In the genomic region with DNA sequence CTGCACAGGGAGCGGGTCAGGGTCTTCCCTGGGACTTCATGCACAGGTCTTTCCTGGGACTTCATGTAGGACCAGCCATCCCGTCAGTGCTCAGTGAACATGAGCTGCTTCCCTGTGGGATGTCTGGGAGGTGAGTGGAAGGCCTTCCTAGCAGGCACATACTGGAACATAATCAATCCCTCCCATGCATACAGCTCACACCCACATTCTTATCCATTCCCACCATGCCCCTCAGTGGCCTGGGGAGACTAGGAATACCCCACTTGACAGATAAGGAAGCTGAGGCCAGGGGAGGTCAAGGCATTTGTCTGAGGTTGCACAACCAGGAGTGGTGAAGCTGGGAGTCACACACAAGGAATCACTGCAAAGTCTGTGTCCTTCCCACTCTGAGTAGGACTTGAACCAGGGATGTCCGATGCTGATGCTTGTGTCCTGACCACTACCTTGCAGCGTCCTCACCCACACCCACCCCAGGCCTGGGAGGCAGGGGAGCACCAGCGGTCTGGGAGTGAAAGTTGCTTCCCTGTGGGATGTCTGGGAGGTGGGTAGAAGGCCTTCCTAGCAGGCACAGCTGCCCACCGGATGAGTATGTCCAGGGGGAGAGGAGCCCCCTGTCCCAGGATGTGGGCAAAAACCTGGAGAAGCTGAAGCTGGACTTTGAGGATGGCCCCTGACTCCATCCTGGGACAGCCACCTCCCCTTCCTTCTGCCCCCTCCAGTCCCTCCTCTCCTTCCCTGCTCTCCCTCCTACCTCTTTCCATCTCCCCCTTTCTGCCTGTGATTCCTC, we compare ENCODE assay signal across 8 cellular contexts. TPM values are rescaled to one million over a fixed set of nuclear protein-coding genes. Genes with fewer than 3 reads are reported as not detected.
DNase-seq lines count a peak whose midpoint lies in the region; ATAC-seq and TF ChIP-seq lines count a peak whose summit lies in the region.

No MANE protein-coding gene starts in this region.

- peak overlapping the region; percentile 98 to 100 for H3K27ac Mint-ChIP-seq in T-cell

- H3K9me3 Mint-ChIP-seq in T-cell = no peaks in the 10 kb centered on the region

- POLR2A ChIA-PET in T-cell (lab: Charles Lee) = interaction anchor here in 1 of 2 donors (1.1 kb wide), 1 partner anchor 19 kb away, joined by 6 read pairs; no protein-coding TSS in a partner anchor

- peak; percentile 44 for DNase-seq in EL
- no peak for DNase-seq in T-cell
- peak; percentile 41 for DNase-seq in fibroblast of the aortic adventitia (ENCODE audit: low read depth)
- DNase-seq in gastrocnemius medialis = no peak
- no peak for DNase-seq in GDM1 (lab: John Stamatoyannopoulos, UW)
- DNase-seq in HAP-1 (ENCODE audit: low spot score in 2 of 2) = no peak
- no peak for DNase-seq in 8988T

- CTCF ChIA-PET in T-cell (lab: Charles Lee) = interaction anchor here (0.5 to 0.6 kb wide), 2 partner anchors 54 to 122 kb away, joined by 3 to 7 read pairs; no protein-coding TSS in a partner anchor

- peak overlapping the region; percentile 84 for H3K4me3 ChIP-seq in fibroblast of the aortic adventitia (ENCODE audit: low read depth, low read length)
- peak overlapping the region; percentile 78 to 92 (median 82) for H3K4me3 ChIP-seq in gastrocnemius medialis
- no peak overlapping the region for H3K4me3 ChIP-seq in HAP-1

- TF ChIP-seq POLR2A in gastrocnemius medialis (IDR thresholded peaks at IDR 0.05) = no peak

- no peaks in the 10 kb centered on the region for H3K27me3 Mint-ChIP-seq in T-cell

- no peaks in the 10 kb centered on the region for H3K27me3 ChIP-seq in gastrocnemius medialis
- H3K27me3 ChIP-seq in HAP-1 (ENCODE audit: low read depth) = no peaks in the 10 kb centered on the region

- peaks cover 25% of the 10 kb centered on the region for H3K36me3 Mint-ChIP-seq in T-cell

- intact Hi-C loops in gastrocnemius medialis (cut with DNase I; ENCODE audit: low total_unique reads) = loop anchor here (5.0 kb wide), 2 partner anchors 56 to 309 kb away; partner anchors contain the start of gene HERPUD1

- peak overlapping the region; percentile 99 to 100 (median 99) for H3K4me3 Mint-ChIP-seq in T-cell

- H3K36me3 ChIP-seq in gastrocnemius medialis (no peaks in the 10 kb centered on the region), HAP-1 (replicated peaks) (no peaks in the 10 kb centered on the region)

- peaks cover 62 to 84% (median 80%) of the 10 kb centered on the region in 3 donors for H3K4me1 Mint-ChIP-seq in T-cell

- TF ChIP-seq CTCF in fibroblast of the aortic adventitia (IDR thresholded peaks at IDR 0.05; ENCODE audit: insufficient read depth, low read length) (no peak), gastrocnemius medialis (IDR thresholded peaks at IDR 0.05 in 4 of 5, conservative IDR thresholded peaks at IDR 0.05 in 1 of 5) (no peak)

- H3K9me3 ChIP-seq in gastrocnemius medialis (no peaks in the 10 kb centered on the region), HAP-1 (no peaks in the 10 kb centered on the region)

- in situ Hi-C loops in gastrocnemius medialis (cut with MboI; ENCODE audit: low sequenced_read_pairs in 4 of 4) = no loop called here
- in situ Hi-C loops in HAP-1 (cut with MboI; ENCODE audit: low sequenced_read_pairs) = loop anchor here (10.0 kb wide), 1 partner anchor 56 kb away; no protein-coding TSS in a partner anchor

- peak overlapping the region; percentile 78 to 86 (median 81) for H3K27ac ChIP-seq in gastrocnemius medialis

- ATAC-seq in T-cell (replicated peaks in 1 of 4) (no peak), gastrocnemius medialis (peak in 1 of 2 donors; percentile 5), GM21381 (IDR thresholded peaks at IDR 0.05; ENCODE audit: unreplicated experiment) (no peak)

- H3K4me1 ChIP-seq in gastrocnemius medialis = peaks cover 16 to 21% of the 10 kb centered on the region in 2 donors
- H3K4me1 ChIP-seq in HAP-1 = peaks cover 16% of the 10 kb centered on the region

RNA-seq across cellular contexts. Expression of gene NLRC5, which starts 1.0 kb away (rescaled TPM):
- total RNA-seq in T-cell = 100 to 1,000 TPM; 390 to 711 (median 496) TPM
- total RNA-seq in fibroblast of the aortic adventitia (ENCODE audit: low replicate concordance) = 13.0 and 31.0 TPM in 2 replicates
- 1 to 10 TPM; 2.5 to 9.4 (median 5.1) TPM for total RNA-seq in gastrocnemius medialis

RNA-seq across cellular contexts. Expression of gene CETP, which starts 26.6 kb away (rescaled TPM):
- total RNA-seq in T-cell (under 1 TPM in 3 of 5 donors, not detected in 2; 0.18 to 0.25 (median 0.19) TPM), fibroblast of the aortic adventitia (ENCODE audit: low replicate concordance) (not detected in 2 replicates), gastrocnemius medialis (not detected)

RNA-seq across cellular contexts. Expression of gene HERPUD1, which starts 56.4 kb away (rescaled TPM):
- 100 to 1,000 TPM; 149 to 185 (median 167) TPM for total RNA-seq in T-cell
- total RNA-seq in fibroblast of the aortic adventitia (ENCODE audit: low replicate concordance) = 34.0 and 151 TPM in 2 replicates
- 100 to 1,000 TPM; 110 to 281 (median 125) TPM for total RNA-seq in gastrocnemius medialis

Comparison
In these comparisons a context has a peak if more than half of its experiments do, and no peak if none do; other contexts are left out.
1. DNase-seq: peak in EL (single experiment) and fibroblast of the aortic adventitia (single experiment); none in T-cell (0 of 34), gastrocnemius medialis (0 of 2), GDM1 (single experiment), HAP-1 (0 of 2) and 8988T (single experiment).
2. RNA of gene NLRC5, which starts 1.0 kb away (total RNA-seq): 390 to 711 TPM in T-cell; 13.0 to 31.0 TPM in fibroblast of the aortic adventitia and 2.5 to 9.4 TPM in gastrocnemius medialis; every median in the first group is over 10 times any median in the second.